ENCODE assay signal across 8 cellular contexts in the genomic region with DNA sequence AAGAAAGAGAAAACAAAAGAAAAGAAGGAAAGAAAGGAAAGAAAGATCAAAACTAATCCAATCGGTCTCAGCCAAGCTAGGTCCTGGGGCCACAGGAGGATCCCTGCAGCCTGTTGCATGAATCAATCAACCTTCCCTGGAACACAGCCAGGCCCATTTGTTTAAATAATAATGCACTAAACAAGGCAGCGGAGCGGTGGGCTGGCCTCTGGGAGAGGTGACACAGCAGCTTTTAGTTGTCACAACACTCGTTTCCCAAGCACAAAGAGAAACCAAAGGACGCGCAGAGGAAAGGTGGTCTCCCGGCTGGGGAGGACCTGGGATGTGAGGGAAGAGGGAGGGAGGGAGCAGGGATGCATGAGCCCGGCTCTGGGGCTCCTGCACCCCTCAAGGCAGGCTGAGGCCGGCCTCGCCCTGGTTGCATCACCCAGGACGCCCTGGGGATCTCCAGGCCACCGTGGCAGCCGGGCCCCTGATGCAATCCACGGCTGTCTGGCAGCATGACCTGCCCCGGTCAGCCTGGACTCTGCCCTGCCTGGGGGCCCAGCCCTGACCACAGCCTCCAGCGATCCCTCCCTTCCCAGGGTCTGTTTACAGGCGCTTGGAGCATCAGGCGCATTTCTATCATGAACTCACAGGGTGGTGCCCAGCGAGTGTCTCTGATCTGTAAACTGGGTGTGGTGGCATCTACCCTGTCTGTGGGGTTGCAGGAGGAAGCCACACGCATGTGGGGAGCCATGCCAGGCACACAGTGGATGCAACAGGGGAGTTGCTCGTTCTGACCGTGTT. TPM values are rescaled to one million over a fixed set of nuclear protein-coding genes. Genes with fewer than 3 reads are reported as not detected.
DNase-seq lines count a peak whose midpoint lies in the region; ATAC-seq, FAIRE-seq and TF ChIP-seq lines count a peak whose summit lies in the region.

No MANE protein-coding gene starts in this region.

- H3K9me3 ChIP-seq in BE2C: no peaks in the 10 kb centered on the region
- H3K9me3 ChIP-seq in RWPE2 (ENCODE audit: severe bottlenecking): no peaks in the 10 kb centered on the region
- H3K9me3 ChIP-seq in neuronal stem cell (replicated peaks in 1 of 2; ENCODE audit: control insufficient read depth in 2 of 2, insufficient read depth in 1 of 2, low read depth in 1 of 2, low read length in 2 of 2): no peaks in the 10 kb centered on the region

- H3K27me3 ChIP-seq in BE2C (no peaks in the 10 kb centered on the region), RWPE2 (ENCODE audit: insufficient read depth, poor library complexity, severe bottlenecking) (no peaks in the 10 kb centered on the region), neuronal stem cell (ENCODE audit: control insufficient read depth in 3 of 3, insufficient read depth in 3 of 3, low read depth in 1 of 3, low read length in 3 of 3) (peaks cover 0 to 3% (median 0%) of the 10 kb centered on the region in 3 experiments)

- H2BK5ac ChIP-seq in neuronal stem cell (ENCODE audit: low read length): no peak overlapping the region

- peak overlapping the region; percentile 18; the same call in 1 of the 2 replicates for H3K4me3 ChIP-seq in BE2C (ENCODE audit: low read depth, low read length)
- H3K4me3 ChIP-seq in RWPE2 (ENCODE audit: severe bottlenecking): peak overlapping the region; percentile 4
- H3K4me3 ChIP-seq in neuronal stem cell (ENCODE audit: low read length in 2 of 2): no peak overlapping the region

- peak overlapping the region; percentile 86 for H3K18ac ChIP-seq in neuronal stem cell (ENCODE audit: low read length)

- peak overlapping the region; percentile 91 for H2AFZ ChIP-seq in neuronal stem cell (ENCODE audit: low read length)

- peak; percentile 59 for FAIRE-seq in HTR-8/SVneo (lab: Jason Lieb, UNC)
- no peak for FAIRE-seq in D721Med (lab: Jason Lieb, UNC)

- in situ Hi-C loops in ACHN (cut with HindIII; ENCODE audit: low pct_ligation_motif_present, low pct_unique_long_range_greater_than_20kb, low sequenced_read_pairs): no loop called here

- peak overlapping the region; percentile 13 for H3K4me2 ChIP-seq in neuronal stem cell (ENCODE audit: insufficient read depth, low read length, poor library complexity, severe bottlenecking)

- peaks cover 12% of the 10 kb centered on the region for H3K4me1 ChIP-seq in BE2C
- H3K4me1 ChIP-seq in RWPE2 (ENCODE audit: insufficient read depth, poor library complexity, severe bottlenecking): peaks cover 20% of the 10 kb centered on the region
- H3K4me1 ChIP-seq in neuronal stem cell (ENCODE audit: control insufficient read depth in 2 of 2, insufficient read depth in 1 of 2, low read depth in 1 of 2, low read length in 2 of 2): peaks cover 21 to 32% of the 10 kb centered on the region in 2 donors

- H3K23ac ChIP-seq in neuronal stem cell (ENCODE audit: low read depth, low read length, poor library complexity): no peak overlapping the region

- no peak overlapping the region for H3K9ac ChIP-seq in neuronal stem cell (ENCODE audit: low read depth, low read length, poor library complexity)

- H3K27ac ChIP-seq in RWPE2 (ENCODE audit: poor library complexity, severe bottlenecking) (peak overlapping the region; percentile 42), neuronal stem cell (replicated peaks; ENCODE audit: low read length) (peak overlapping the region; percentile 10)

- no peak overlapping the region for H2BK12ac ChIP-seq in neuronal stem cell (ENCODE audit: low read length)

- peak overlapping the region; percentile 29 for H2BK15ac ChIP-seq in neuronal stem cell (ENCODE audit: low read length)

- TF ChIP-seq CTCF in BE2C (IDR thresholded peaks at IDR 0.05; ENCODE audit: low read depth, low read length) (no peak), RWPE2 (IDR thresholded peaks at IDR 0.05; ENCODE audit: poor library complexity, severe bottlenecking) (no peak), D721Med (IDR thresholded peaks at IDR 0.05; ENCODE audit: insufficient read depth, missing control alignments) (no peak)

- H3K4ac ChIP-seq in neuronal stem cell (ENCODE audit: low read length): no peak overlapping the region

- no peak overlapping the region for H2AK5ac ChIP-seq in neuronal stem cell (ENCODE audit: low read depth, low read length)

- H2BK120ac ChIP-seq in neuronal stem cell (ENCODE audit: low read depth, low read length): no peak overlapping the region

- H4K8ac ChIP-seq in neuronal stem cell (ENCODE audit: low read depth, low read length): no peak overlapping the region

- no peak overlapping the region for H3K14ac ChIP-seq in neuronal stem cell (ENCODE audit: low read length)

- no peak overlapping the region for H4K91ac ChIP-seq in neuronal stem cell (ENCODE audit: low read depth, low read length, poor library complexity)

- ATAC-seq in RWPE2 (ENCODE audit: low read depth): peak; percentile 54
- no peak for ATAC-seq in HG02759 (IDR thresholded peaks at IDR 0.05; ENCODE audit: unreplicated experiment)

- H3K36me3 ChIP-seq in BE2C (no peaks in the 10 kb centered on the region), RWPE2 (ENCODE audit: low read depth) (no peaks in the 10 kb centered on the region), neuronal stem cell (replicated peaks in 1 of 2; ENCODE audit: control insufficient read depth in 2 of 2, insufficient read depth in 2 of 2, low read length in 2 of 2) (no peaks in the 10 kb centered on the region)

- WGBS in neuronal stem cell (ENCODE audit: extremely low coverage in 2 of 2, insufficient read length in 2 of 2, insufficient replicate concordance in 1 of 2), 2 donors: no CpG with 5 or more reads among the region's 22 CpGs

- peak; percentile 68 for DNase-seq in BE2C
- peak; percentile 69 for DNase-seq in HTR-8/SVneo (ENCODE audit: insufficient read length, low spot score)
- DNase-seq in RWPE2 (ENCODE audit: low spot score): peak; percentile 74
- DNase-seq in fibroblast of gingiva (ENCODE audit: low read depth): peak; percentile 88
- DNase-seq in neuronal stem cell (ENCODE audit: low spot score): peak; percentile 21
- DNase-seq in D721Med (ENCODE audit: insufficient read length, low spot score): no peak
- DNase-seq in ACHN: no peak

- no peaks in the 10 kb centered on the region for H3K79me1 ChIP-seq in neuronal stem cell (ENCODE audit: low read depth, low read length)

RNA-seq across cellular contexts. Expression of a gene that starts 32.5 kb away (rescaled TPM):
- 3.2 TPM for polyA plus RNA-seq in BE2C (2012; ENCODE audit: insufficient read depth, insufficient read length, low read depth)
- 4.2 TPM for polyA plus RNA-seq in neuronal stem cell (2013, experiment 1 of 2)
- polyA plus RNA-seq in neuronal stem cell (2013, experiment 2 of 2): 3.8 TPM

RNA-seq across cellular contexts. Expression of a gene that starts 33.8 kb away (rescaled TPM):
- polyA plus RNA-seq in BE2C (2012; ENCODE audit: insufficient read depth, insufficient read length, low read depth): 43.2 TPM
- polyA plus RNA-seq in neuronal stem cell (2013, experiment 1 of 2): 21.6 TPM
- 22.4 TPM for polyA plus RNA-seq in neuronal stem cell (2013, experiment 2 of 2)

Comparison
In these comparisons a context has a peak if more than half of its experiments do, and no peak if none do; other contexts are left out.
1. DNase-seq: peak in BE2C (single experiment), HTR-8/SVneo (single experiment), RWPE2 (single experiment), fibroblast of gingiva (single experiment) and neuronal stem cell (single experiment); none in D721Med (single experiment) and ACHN (single experiment).
2. H3K4me3 ChIP-seq: peak in BE2C (single experiment) and RWPE2 (single experiment); none in neuronal stem cell (0 of 2).